1 cellular context compared by ENCODE assay signal in genomic region chr7:67377939-67378862, GRCh38.
TF ChIP-seq lines count a peak whose summit lies in the region.

No MANE protein-coding gene starts in this region.

TF ChIP-seq in IMR-90, 13 proteins besides CTCF, POLR2A, EP300 and RAD21:
- peak; percentile 39 for TF ChIP-seq SMC3 (IDR thresholded peaks at IDR 0.05; ENCODE audit: low read depth, low read length)
- TF ChIP-seq CEBPB (IDR thresholded peaks at IDR 0.05; ENCODE audit: low read depth, low read length), result no peak
- peak; percentile 70; the same call in 1 of the 2 replicates for TF ChIP-seq USF2 (IDR thresholded peaks at IDR 0.05; ENCODE audit: low read depth, low read length)
